ENCODE assay signal across 2 cellular contexts in genomic region chr11:107591446-107592236, GRCh38.
A peak's percentile ranks its signal among the peaks of the same experiment; 100 is the strongest.
TF ChIP-seq lines count a peak whose summit lies in the region.

No MANE protein-coding gene starts in this region.

TF ChIP-seq in HCT116, 20 proteins besides CTCF, POLR2A, EP300 and RAD21:
- TF ChIP-seq REST (IDR thresholded peaks at IDR 0.05; ENCODE audit: low read depth) (no peak), EZH2phosphoT487 (IDR thresholded peaks at IDR 0.05; ENCODE audit: borderline replicate concordance) (no peak), POLR2AphosphoS5 (IDR thresholded peaks at IDR 0.05; ENCODE audit: low read depth, low read length) (no peak), FOSL1 (IDR thresholded peaks at IDR 0.05; ENCODE audit: low read depth) (no peak), ZBTB33 (IDR thresholded peaks at IDR 0.05; ENCODE audit: extremely low read depth, insufficient replicate concordance, low read length) (no peak), SP1 (IDR thresholded peaks at IDR 0.05; ENCODE audit: low read depth) (no peak), EZH2 (IDR thresholded peaks at IDR 0.05) (no peak), EGR1 (IDR thresholded peaks at IDR 0.05; ENCODE audit: low read depth) (no peak), SIN3A (IDR thresholded peaks at IDR 0.05; ENCODE audit: low read depth) (no peak), JUND (IDR thresholded peaks at IDR 0.05) (no peak), MAX (IDR thresholded peaks at IDR 0.05) (no peak), TCF7L2 (IDR thresholded peaks at IDR 0.05; ENCODE audit: borderline replicate concordance, extremely low read depth, insufficient read depth, insufficient read length) (no peak), CBX3 (IDR thresholded peaks at IDR 0.05; ENCODE audit: low read depth) (no peak), ATF3 (IDR thresholded peaks at IDR 0.05) (no peak)

TF ChIP-seq in HepG2, 621 proteins besides CTCF, POLR2A, EP300 and RAD21:
- TF ChIP-seq HNRNPH1 (optimal IDR thresholded peaks at IDR 0.05; ENCODE audit: low read depth, low read length) (no peak), RFXANK (CRISPR knock-in tag; IDR thresholded peaks at IDR 0.05) (no peak), ATF7 (IDR thresholded peaks at IDR 0.05) (no peak), ATF7 (CRISPR knock-in tag; IDR thresholded peaks at IDR 0.05) (no peak), ZNF274 (CRISPR knock-in tag; IDR thresholded peaks at IDR 0.05) (no peak), ZNF567 (CRISPR knock-in tag; IDR thresholded peaks at IDR 0.05; ENCODE audit: borderline replicate concordance) (no peak), MYPOP (CRISPR knock-in tag; IDR thresholded peaks at IDR 0.05) (peak; percentile 21; the same call in 1 of the 2 replicates), ZNF317 (CRISPR knock-in tag; IDR thresholded peaks at IDR 0.05) (0 out of 2 replicates have a peak, but pooled peaks have one; percentile 39), HNF4G (IDR thresholded peaks at IDR 0.05; ENCODE audit: borderline replicate concordance, low read depth, low read length) (no peak), HNF4G (CRISPR knock-in tag; IDR thresholded peaks at IDR 0.05; ENCODE audit: borderline replicate concordance, low read depth) (no peak), TP53 (CRISPR knock-in tag; conservative IDR thresholded peaks at IDR 0.05) (no peak), UBTF (CRISPR knock-in tag; IDR thresholded peaks at IDR 0.05) (peak; percentile 8; the same call in 1 of the 2 replicates), ZNF263 (CRISPR knock-in tag; IDR thresholded peaks at IDR 0.05) (peak; percentile 33; the same call in 1 of the 2 replicates), MTA1 (CRISPR knock-in tag; IDR thresholded peaks at IDR 0.05; ENCODE audit: borderline replicate concordance) (no peak), XRCC5 (optimal IDR thresholded peaks at IDR 0.05; ENCODE audit: low read length) (no peak), ZNF777 (CRISPR knock-in tag; IDR thresholded peaks at IDR 0.05) (peak; percentile 38; the same call in 1 of the 2 replicates), ELK4 (CRISPR knock-in tag; IDR thresholded peaks at IDR 0.05; ENCODE audit: borderline replicate concordance) (no peak), CBFB (CRISPR knock-in tag; IDR thresholded peaks at IDR 0.05) (no peak), ZNF704 (CRISPR knock-in tag; IDR thresholded peaks at IDR 0.05; ENCODE audit: borderline replicate concordance) (no peak), SETDB1 (CRISPR knock-in tag; IDR thresholded peaks at IDR 0.05; ENCODE audit: borderline replicate concordance) (no peak), ZFP1 (CRISPR knock-in tag; IDR thresholded peaks at IDR 0.05) (no peak), HNRNPLL (IDR thresholded peaks at IDR 0.05; ENCODE audit: low read depth, low read length, poor library complexity, severe bottlenecking) (peak; percentile 92), RBAK (CRISPR knock-in tag; IDR thresholded peaks at IDR 0.05) (no peak), HIVEP1 (CRISPR knock-in tag; IDR thresholded peaks at IDR 0.05) (0 out of 2 replicates have a peak, but pooled peaks have one; percentile 26), NFATC3 (CRISPR knock-in tag; IDR thresholded peaks at IDR 0.05) (no peak), MTF2 (CRISPR knock-in tag; IDR thresholded peaks at IDR 0.05; ENCODE audit: borderline replicate concordance) (0 out of 2 replicates have a peak, but pooled peaks have one; percentile 39), MEIS2 (CRISPR knock-in tag; IDR thresholded peaks at IDR 0.05) (no peak)
